In genomic region chr9:126500600-126501382, GRCh38 we compare ENCODE assay signal across 8 cellular contexts.
A peak's percentile ranks its signal among the peaks of the same experiment; 100 is the strongest.
DNase-seq lines count a peak whose midpoint lies in the region; FAIRE-seq and TF ChIP-seq lines count a peak whose summit lies in the region.

No MANE protein-coding gene starts in this region.

- peaks cover 13% of the 10 kb centered on the region for H3K27me3 Mint-ChIP-seq in activated CD4-positive, alpha-beta memory T cell treated with anti-CD3 and anti-CD28 coated beads, Interleukin-2, amount 10 ng/mL, durations not matched to agents 7 days and 5 days

- TF ChIP-seq CTCF in dorsolateral prefrontal cortex (IDR thresholded peaks at IDR 0.05 in 54 of 56, conservative IDR thresholded peaks at IDR 0.05 in 2 of 56; ENCODE audit: low read depth in 1 of 56, partially characterized antibody in 56 of 56) (peak; percentile 93 to 100 (median 98)), lower leg skin (IDR thresholded peaks at IDR 0.05) (peak in 2 of 3 donors; percentile 3 to 63)

- peak; percentile 11 for FAIRE-seq in GM19239 (lab: Jason Lieb, UNC)

- no peaks in the 10 kb centered on the region for H3K9me3 Mint-ChIP-seq in activated CD4-positive, alpha-beta memory T cell treated with anti-CD3 and anti-CD28 coated beads, Interleukin-2, amount 10 ng/mL, durations not matched to agents 7 days and 5 days

- H3K4me3 ChIP-seq in dorsolateral prefrontal cortex (peak overlapping the region in 21 of 59 donors; percentile 2 to 65 (median 14)), lower leg skin (ENCODE audit: low read depth, poor library complexity, severe bottlenecking) (no peak overlapping the region)

- H3K27ac Mint-ChIP-seq in activated CD4-positive, alpha-beta memory T cell treated with anti-CD3 and anti-CD28 coated beads, Interleukin-2, amount 10 ng/mL, durations not matched to agents 7 days and 5 days, result no peak overlapping the region

- POLR2A ChIA-PET in activated CD4-positive, alpha-beta memory T cell treated with anti-CD3 and anti-CD28 coated beads, Interleukin-2, amount 10 ng/mL, durations not matched to agents 7 days and 5 days (lab: Charles Lee), result interaction anchor here (1.6 kb wide), 1 partner anchor 62 kb away, joined by 5 read pairs; no protein-coding TSS in a partner anchor

- DNase-seq in AG08395 (ENCODE audit: low spot score), result peak; percentile 79
- peak; percentile 80 for DNase-seq in GM19239 (ENCODE audit: insufficient read length, low spot score)
- DNase-seq in NCI-H460 (ENCODE audit: extremely low read depth, low read depth), result peak; percentile 55
- peak; percentile 70 for DNase-seq in activated CD4-positive, alpha-beta memory T cell treated with anti-CD3 and anti-CD28 coated beads, Interleukin-2, amount 10 ng/mL, durations not matched to agents 7 days and 5 days
- peak; percentile 79 to 92 (median 88) for DNase-seq in dorsolateral prefrontal cortex
- DNase-seq in lower leg skin (ENCODE audit: low spot score in 2 of 2), result peak; percentile 47 to 95
- DNase-seq in stimulated activated CD4-positive, alpha-beta T cell treated with anti-CD3 and anti-CD28 coated beads, TNF-alpha, amount 100 ng/mL, for 48 hours (ENCODE audit: low read depth in 3 of 3), result peak; percentile 52 to 59 (median 56)
- DNase-seq in cortex of kidney (lab: John Stamatoyannopoulos, UW), result no peak

- no peaks in the 10 kb centered on the region for H3K27me3 ChIP-seq in dorsolateral prefrontal cortex

- intact Hi-C loops in dorsolateral prefrontal cortex (cut with DNase I) (loop anchor here (1.0 to 10.0 kb wide), 5 partner anchors 56 to 282 kb away; no protein-coding TSS in a partner anchor), lower leg skin (cut with DNase I; ENCODE audit: low total_unique reads) (loop anchor here (2.0 kb wide), 2 partner anchors 58 to 280 kb away; no protein-coding TSS in a partner anchor)

- WGBS in lower leg skin, 2 donors, result 34 to 49% methylated on average over 27 to 36 of the region's 37 CpGs

- no peak for TF ChIP-seq POLR2A in lower leg skin (IDR thresholded peaks at IDR 0.05)

- H3K4me3 Mint-ChIP-seq in activated CD4-positive, alpha-beta memory T cell treated with anti-CD3 and anti-CD28 coated beads, Interleukin-2, amount 10 ng/mL, durations not matched to agents 7 days and 5 days, result no peak overlapping the region

- CTCF ChIA-PET in activated CD4-positive, alpha-beta memory T cell treated with anti-CD3 and anti-CD28 coated beads, Interleukin-2, amount 10 ng/mL, durations not matched to agents 7 days and 5 days (lab: Charles Lee), result interaction anchor here (1.0 to 5.9 kb wide), 11 partner anchors 9 to 190 kb away, joined by 3 to 99 read pairs (median 10); no protein-coding TSS in a partner anchor

- peak overlapping the region in 50 of 59 donors; percentile 4 to 87 (median 72) for H3K27ac ChIP-seq in dorsolateral prefrontal cortex

- H3K4me1 Mint-ChIP-seq in activated CD4-positive, alpha-beta memory T cell treated with anti-CD3 and anti-CD28 coated beads, Interleukin-2, amount 10 ng/mL, durations not matched to agents 7 days and 5 days, result peaks cover 5% of the 10 kb centered on the region

- H3K36me3 Mint-ChIP-seq in activated CD4-positive, alpha-beta memory T cell treated with anti-CD3 and anti-CD28 coated beads, Interleukin-2, amount 10 ng/mL, durations not matched to agents 7 days and 5 days (ENCODE audit: low read depth), result no peaks in the 10 kb centered on the region
